Comparison of ENCODE assay signal across 8 cellular contexts in genomic region chr1:227563319-227564201, GRCh38.
DNase-seq lines count a peak whose midpoint lies in the region; ATAC-seq, FAIRE-seq and TF ChIP-seq lines count a peak whose summit lies in the region.

Gene ZNF678, plus strand, starts transcription at chr1:227563556. Its CDS starts 87,436 bp downstream, at chr1:227650992.

- peaks cover 7% of the 10 kb centered on the region for H3K4me1 ChIP-seq in OCI-LY1 (ENCODE audit: insufficient read depth, low read length, severe bottlenecking)

- H3K79me2 ChIP-seq in OCI-LY1 (ENCODE audit: insufficient read depth, low read length) = peaks cover 28% of the 10 kb centered on the region

- TF ChIP-seq CTCF in D721Med (IDR thresholded peaks at IDR 0.05; ENCODE audit: insufficient read depth, missing control alignments) (no peak), OCI-LY1 (IDR thresholded peaks at IDR 0.05; ENCODE audit: low read length) (no peak)

- H3K9me3 ChIP-seq in OCI-LY1 (ENCODE audit: low read length) = peaks cover 8% of the 10 kb centered on the region

- ATAC-seq in GM21526 (IDR thresholded peaks at IDR 0.05; ENCODE audit: low FRiP score, unreplicated experiment) = peak; percentile 96

- peak within 1 kb of the TSS; percentile 86 for H2AFZ ChIP-seq in OCI-LY1 (ENCODE audit: low read length)

- H3K4me3 ChIP-seq in OCI-LY1 (ENCODE audit: low read depth, low read length, poor library complexity, severe bottlenecking) = peak within 1 kb of the TSS; percentile 93

- peaks cover 19% of the 10 kb centered on the region for H3K36me3 ChIP-seq in OCI-LY1 (ENCODE audit: insufficient read depth, low read length)

- H3K4me2 ChIP-seq in OCI-LY1 (ENCODE audit: low read length) = peak within 1 kb of the TSS; percentile 80

- no peaks in the 10 kb centered on the region for H3K27me3 ChIP-seq in OCI-LY1 (ENCODE audit: insufficient read depth, low read length)

- H4K20me1 ChIP-seq in OCI-LY1 (ENCODE audit: insufficient read depth, low read length) = no peaks in the 10 kb centered on the region

- no peaks in the 10 kb centered on the region for H3K9me2 ChIP-seq in OCI-LY1 (ENCODE audit: low read depth, low read length)

- DNase-seq in D721Med (ENCODE audit: insufficient read length, low spot score) (peak; percentile 99), HuH-7 (ENCODE audit: low spot score) (peak; percentile 100), activated T-cell treated with anti-CD3 and anti-CD28 coated beads for 1 hour (ENCODE audit: low read depth) (peak; percentile 72), epidermal melanocyte (ENCODE audit: insufficient read length, low spot score) (peak; percentile 99), midbrain (lab: John Stamatoyannopoulos, UW) (peak; percentile 92)
- peak; percentile 80 to 85 for DNase-seq in stimulated activated CD8-positive, alpha-beta memory T cell treated with anti-CD3 and anti-CD28 coated beads, Interleukin-15, amount 100 ng/mL, for 48 hours (ENCODE audit: low read depth in 2 of 2)

- H3F3A ChIP-seq in OCI-LY1 (ENCODE audit: insufficient read depth, low read length) = no peaks in the 10 kb centered on the region

- H3K27ac ChIP-seq in OCI-LY1 (ENCODE audit: low read depth, low read length, poor library complexity, severe bottlenecking) = peak within 1 kb of the TSS; percentile 73

- peak; percentile 90 for FAIRE-seq in D721Med (lab: Jason Lieb, UNC)

- H3K9ac ChIP-seq in OCI-LY1 (ENCODE audit: low read length) = peak within 1 kb of the TSS; percentile 94

Comparison
In these comparisons a context has a peak if more than half of its experiments do, and no peak if none do; other contexts are left out.
1. Peak in every context shown above with its lines: DNase-seq, ATAC-seq, H3K4me3 ChIP-seq and H3K27ac ChIP-seq.